ENCODE assay signal across 19 cellular contexts in the genomic region with DNA sequence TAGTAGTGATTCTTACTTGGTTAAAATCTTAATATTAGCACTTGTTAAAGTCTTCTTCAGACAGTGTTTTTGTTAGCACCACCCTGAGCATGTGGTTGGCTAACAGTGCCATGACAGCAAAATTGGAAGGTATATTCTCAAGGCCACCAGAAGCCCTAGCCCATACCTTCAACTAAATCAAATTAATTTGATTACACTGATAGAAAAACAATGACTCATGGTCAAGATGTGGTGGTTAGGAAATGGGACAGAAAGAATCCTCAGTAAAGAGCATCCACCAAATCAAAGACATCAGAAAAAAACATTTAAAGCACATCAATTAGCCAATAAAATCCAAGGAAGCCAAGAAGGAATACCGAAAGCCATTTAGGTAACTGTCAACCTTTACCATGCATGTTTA.
DNase-seq lines count a peak whose midpoint lies in the region; ATAC-seq and TF ChIP-seq lines count a peak whose summit lies in the region.
"Had no signal": no experiment of that assay in that cellular context is flagged by ENCODE, and none has a peak within 500 bp of the region (broad histone marks: within the 10 kb centered on the region; RNA-seq: fewer than 3 reads in every experiment).

No MANE protein-coding gene starts in this region.

- peaks cover 31% of the 10 kb centered on the region for H3K4me1 ChIP-seq in BE2C
- H3K4me1 ChIP-seq in CD4-positive, alpha-beta memory T cell (ENCODE audit: insufficient read depth, low read length) = peaks cover 100% of the 10 kb centered on the region

- H3K27me3 ChIP-seq in BE2C = no peaks in the 10 kb centered on the region
- H3K27me3 ChIP-seq in CD4-positive, alpha-beta memory T cell (ENCODE audit: insufficient read depth, low read length) = no peaks in the 10 kb centered on the region

- no peak overlapping the region for H3K27ac ChIP-seq in CD4-positive, alpha-beta memory T cell (ENCODE audit: low read depth, low read length)
- H3K27ac ChIP-seq: GM23248, HL-60 had no signal

- DNase-seq in BE2C (peak; percentile 21), T-helper 17 cell (no peak), naive B cell (no peak), midbrain (lab: John Stamatoyannopoulos, UW) (no peak), NCI-H146 (lab: John Stamatoyannopoulos, UW) (no peak), NAMALWA (ENCODE audit: low spot score) (no peak)
- no peak for DNase-seq in CD4-positive, alpha-beta memory T cell
- DNase-seq: ACHN, AML-193, DMS79 treated with DMSO at 0.1 percent for 48 hours, GM23248, HCEC 1CT, MV-4-11, NCI-H1436, NCI-H2081, NCI-H2227 treated with DMSO at 0.1 percent for 48 hours, NCI-H524 treated with DMSO at 0.1 percent for 48 hours had no signal

- intact Hi-C loops in CD4-positive, alpha-beta memory T cell (cut with micrococcal nuclease) = no loop called here

- no peak for TF ChIP-seq CTCF in BE2C (IDR thresholded peaks at IDR 0.05; ENCODE audit: low read depth, low read length)

- no peak overlapping the region for H3K4me3 ChIP-seq in BE2C (ENCODE audit: low read depth, low read length)
- H3K4me3 ChIP-seq in CD4-positive, alpha-beta memory T cell (ENCODE audit: low read length in 2 of 2) = no peak overlapping the region
- H3K4me3 ChIP-seq: GM23248 had no signal

- H3K36me3 ChIP-seq in BE2C = no peaks in the 10 kb centered on the region
- no peaks in the 10 kb centered on the region for H3K36me3 ChIP-seq in CD4-positive, alpha-beta memory T cell (ENCODE audit: insufficient read depth, low read length)

- peak overlapping the region in 5 of 7 donors; percentile 21 to 78 (median 74) for H3K27ac Mint-ChIP-seq in CD4-positive, alpha-beta memory T cell
- H3K27ac Mint-ChIP-seq in T-helper 17 cell (peak overlapping the region; percentile 16), naive B cell (peak overlapping the region in 4 of 6 donors; percentile 3 to 52 (median 12))

- peaks cover 26 to 35% of the 10 kb centered on the region in 2 donors for H3K36me3 Mint-ChIP-seq in CD4-positive, alpha-beta memory T cell
- H3K36me3 Mint-ChIP-seq in T-helper 17 cell (ENCODE audit: low read depth) (peaks cover 5% of the 10 kb centered on the region), naive B cell (peaks cover 13 to 24% of the 10 kb centered on the region in 2 donors)

- H3K4me1 Mint-ChIP-seq in CD4-positive, alpha-beta memory T cell = peaks cover 71 to 96% (median 84%) of the 10 kb centered on the region in 4 donors
- H3K4me1 Mint-ChIP-seq in T-helper 17 cell (peaks cover 59% of the 10 kb centered on the region), naive B cell (peaks cover 58 to 77% (median 68%) of the 10 kb centered on the region in 3 donors)

- POLR2A ChIA-PET in CD4-positive, alpha-beta memory T cell (lab: Charles Lee; ENCODE audit: partially characterized antibody) = interaction anchor here (1.0 to 34.5 kb wide), 2 partner anchors 13 to 20 kb away, joined by 3 to 895 read pairs; no protein-coding TSS in a partner anchor

- ATAC-seq in T-helper 17 cell = no peak
- no peak for ATAC-seq in naive B cell (ENCODE audit: low read depth in 2 of 2)
- ATAC-seq: Panc1 had no signal

- CTCF ChIA-PET in CD4-positive, alpha-beta memory T cell (lab: Charles Lee; ENCODE audit: partially characterized antibody) = interaction anchor here (1.0 kb wide), 1 partner anchor 16 kb away, joined by 3 read pairs; no protein-coding TSS in a partner anchor

- no peaks in the 10 kb centered on the region for H3K27me3 Mint-ChIP-seq in CD4-positive, alpha-beta memory T cell
- no peaks in the 10 kb centered on the region for H3K27me3 Mint-ChIP-seq in T-helper 17 cell
- no peaks in the 10 kb centered on the region for H3K27me3 Mint-ChIP-seq in naive B cell

- H3K4me3 Mint-ChIP-seq in CD4-positive, alpha-beta memory T cell = peak overlapping the region in 4 of 8 donors; percentile 27 to 60 (median 46)
- peak overlapping the region; percentile 5 for H3K4me3 Mint-ChIP-seq in T-helper 17 cell
- H3K4me3 Mint-ChIP-seq in naive B cell = no peak overlapping the region

- H3K9me3 Mint-ChIP-seq in CD4-positive, alpha-beta memory T cell = peaks cover 0 to 3% (median 0%) of the 10 kb centered on the region in 8 donors
- H3K9me3 Mint-ChIP-seq in naive B cell = peaks cover 0 to 8% (median 2%) of the 10 kb centered on the region in 7 donors

- H3K9me3 ChIP-seq in BE2C (no peaks in the 10 kb centered on the region; the same call in 1 of the 2 replicates), T-helper 17 cell (ENCODE audit: control insufficient read depth, low read length, poor library complexity, severe bottlenecking) (no peaks in the 10 kb centered on the region)
- no peaks in the 10 kb centered on the region for H3K9me3 ChIP-seq in CD4-positive, alpha-beta memory T cell (ENCODE audit: control insufficient read depth in 1 of 2, low read length in 2 of 2)

Comparison
In these comparisons a context has a peak if more than half of its experiments do, and no peak if none do; other contexts are left out.
1. H3K27ac Mint-ChIP-seq: peak in every context shown above with its lines; median percentile 74 in CD4-positive, alpha-beta memory T cell; 16 in T-helper 17 cell; 12 in naive B cell.